ENCODE assay signal across 14 cellular contexts in genomic region chr4:2938906-2939305, GRCh38. TPM values are rescaled to one million over a fixed set of nuclear protein-coding genes. Genes with fewer than 3 reads are reported as not detected.
DNase-seq lines count a peak whose midpoint lies in the region; ATAC-seq and TF ChIP-seq lines count a peak whose summit lies in the region.
"Had no signal": no experiment of that assay in that cellular context is flagged by ENCODE, and none has a peak within 500 bp of the region (broad histone marks: within the 10 kb centered on the region; RNA-seq: fewer than 3 reads in every experiment).

No MANE protein-coding gene starts in this region.

- no peak for ATAC-seq in stimulated activated memory B cell treated with anti-CD40 and anti-IgM and Interleukin-4, amounts not matched to agents 10 μg/mL and 1 μg/mL and 100 μg/mL, for 72 hours
- ATAC-seq: A549, body of pancreas had no signal

- H3K36me3 Mint-ChIP-seq in activated CD4-positive, alpha-beta T cell treated with anti-CD3 and anti-CD28 coated beads, Interleukin-2, amount 10 ng/mL, durations not matched to agents 7 days and 5 days (ENCODE audit: low read depth) = peaks cover 40% of the 10 kb centered on the region
- H3K36me3 Mint-ChIP-seq in stimulated activated memory B cell treated with anti-CD40 and anti-IgM and Interleukin-4, amounts not matched to agents 10 μg/mL and 1 μg/mL and 100 μg/mL, for 72 hours = peaks cover 62% of the 10 kb centered on the region
- H3K36me3 Mint-ChIP-seq in progenitor cell of endocrine pancreas (ENCODE audit: insufficient read depth) = peaks cover 11% of the 10 kb centered on the region

- peaks cover 62% of the 10 kb centered on the region for H3K36me3 ChIP-seq in SK-N-MC (ENCODE audit: insufficient read depth, low read length)

- no peak overlapping the region for H3K9ac ChIP-seq in SK-N-MC (ENCODE audit: insufficient read length)

- TF ChIP-seq CTCF in coronary artery (IDR thresholded peaks at IDR 0.05) (no peak), progenitor cell of endocrine pancreas (IDR thresholded peaks at IDR 0.05; ENCODE audit: unreplicated experiment) (no peak)

- POLR2A ChIA-PET in activated CD4-positive, alpha-beta T cell treated with anti-CD3 and anti-CD28 coated beads, Interleukin-2, amount 10 ng/mL, durations not matched to agents 7 days and 5 days (lab: Charles Lee) = no interaction called here

- peak overlapping the region; percentile 5 for H3K27ac Mint-ChIP-seq in activated CD4-positive, alpha-beta T cell treated with anti-CD3 and anti-CD28 coated beads, Interleukin-2, amount 10 ng/mL, durations not matched to agents 7 days and 5 days
- H3K27ac Mint-ChIP-seq in stimulated activated memory B cell treated with anti-CD40 and anti-IgM and Interleukin-4, amounts not matched to agents 10 μg/mL and 1 μg/mL and 100 μg/mL, for 72 hours = peak overlapping the region; percentile 19
- no peak overlapping the region for H3K27ac Mint-ChIP-seq in progenitor cell of endocrine pancreas

- CTCF ChIA-PET in activated CD4-positive, alpha-beta T cell treated with anti-CD3 and anti-CD28 coated beads, Interleukin-2, amount 10 ng/mL, durations not matched to agents 7 days and 5 days (lab: Charles Lee) = interaction anchor here (0.8 to 6.5 kb wide), 4 partner anchors 9 to 175 kb away, joined by 3 to 30 read pairs (median 4); no protein-coding TSS in a partner anchor

- no peak for DNase-seq in activated CD4-positive, alpha-beta T cell treated with anti-CD3 and anti-CD28 coated beads, Interleukin-2, amount 10 ng/mL, durations not matched to agents 7 days and 5 days
- no peak for DNase-seq in activated CD4-positive, alpha-beta T cell treated with anti-CD3 and anti-CD28 coated beads, Interleukin-2, amount 50 U/mL, for 1 hour
- DNase-seq in SK-N-MC (ENCODE audit: low read depth, low spot score) (no peak), coronary artery (ENCODE audit: low spot score) (peak; percentile 64), NCI-H446 treated with DMSO at 0.1 percent for 48 hours (lab: John Stamatoyannopoulos, UW) (no peak), foreskin melanocyte (no peak), progenitor cell of endocrine pancreas (ENCODE audit: low spot score, unreplicated experiment) (no peak)
- DNase-seq: HFFc6, NCI-H345, PC-9, substantia nigra had no signal

- H3K4me3 ChIP-seq in SK-N-MC (no peak overlapping the region), coronary artery (no peak overlapping the region)
- H3K4me3 ChIP-seq: A549, body of pancreas, PC-9 had no signal

- H3K27ac ChIP-seq in SK-N-MC (peak overlapping the region; percentile 31; the same call in 1 of the 2 replicates), coronary artery (no peak overlapping the region)
- H3K27ac ChIP-seq: A549, body of pancreas had no signal

- no peak overlapping the region for H3K4me3 Mint-ChIP-seq in activated CD4-positive, alpha-beta T cell treated with anti-CD3 and anti-CD28 coated beads, Interleukin-2, amount 10 ng/mL, durations not matched to agents 7 days and 5 days
- H3K4me3 Mint-ChIP-seq in stimulated activated memory B cell treated with anti-CD40 and anti-IgM and Interleukin-4, amounts not matched to agents 10 μg/mL and 1 μg/mL and 100 μg/mL, for 72 hours = no peak overlapping the region
- H3K4me3 Mint-ChIP-seq in progenitor cell of endocrine pancreas (ENCODE audit: low read depth) = no peak overlapping the region
- H3K4me3 Mint-ChIP-seq: HFFc6 had no signal

- no peaks in the 10 kb centered on the region for H3K9me3 Mint-ChIP-seq in activated CD4-positive, alpha-beta T cell treated with anti-CD3 and anti-CD28 coated beads, Interleukin-2, amount 10 ng/mL, durations not matched to agents 7 days and 5 days
- no peaks in the 10 kb centered on the region for H3K9me3 Mint-ChIP-seq in stimulated activated memory B cell treated with anti-CD40 and anti-IgM and Interleukin-4, amounts not matched to agents 10 μg/mL and 1 μg/mL and 100 μg/mL, for 72 hours
- no peaks in the 10 kb centered on the region for H3K9me3 Mint-ChIP-seq in progenitor cell of endocrine pancreas (ENCODE audit: low read depth)
- H3K9me3 Mint-ChIP-seq: HFFc6 had no signal

- H3K9me3 ChIP-seq in SK-N-MC (ENCODE audit: low read depth, low read length) = no peaks in the 10 kb centered on the region
- H3K9me3 ChIP-seq: A549, body of pancreas had no signal

- H3K4me1 Mint-ChIP-seq in activated CD4-positive, alpha-beta T cell treated with anti-CD3 and anti-CD28 coated beads, Interleukin-2, amount 10 ng/mL, durations not matched to agents 7 days and 5 days = peaks cover 38% of the 10 kb centered on the region
- peaks cover 53% of the 10 kb centered on the region for H3K4me1 Mint-ChIP-seq in stimulated activated memory B cell treated with anti-CD40 and anti-IgM and Interleukin-4, amounts not matched to agents 10 μg/mL and 1 μg/mL and 100 μg/mL, for 72 hours
- peaks cover 8% of the 10 kb centered on the region for H3K4me1 Mint-ChIP-seq in progenitor cell of endocrine pancreas (ENCODE audit: low read depth)

- no peaks in the 10 kb centered on the region for H3K27me3 Mint-ChIP-seq in activated CD4-positive, alpha-beta T cell treated with anti-CD3 and anti-CD28 coated beads, Interleukin-2, amount 10 ng/mL, durations not matched to agents 7 days and 5 days
- no peaks in the 10 kb centered on the region for H3K27me3 Mint-ChIP-seq in stimulated activated memory B cell treated with anti-CD40 and anti-IgM and Interleukin-4, amounts not matched to agents 10 μg/mL and 1 μg/mL and 100 μg/mL, for 72 hours
- no peaks in the 10 kb centered on the region for H3K27me3 Mint-ChIP-seq in progenitor cell of endocrine pancreas

RNA-seq across cellular contexts. Expression of gene NOP14, which starts 24.3 kb away (rescaled TPM):
- total RNA-seq in activated CD4-positive, alpha-beta T cell treated with anti-CD3 and anti-CD28 coated beads, Interleukin-2, amount 10 ng/mL, durations not matched to agents 7 days and 5 days = 10 to 100 TPM; 49.1 to 50.7 TPM
- total RNA-seq in progenitor cell of endocrine pancreas = 31.5 and 33.4 TPM in 2 replicates

RNA-seq across cellular contexts. Expression of gene GRK4, which starts 24.5 kb away (rescaled TPM):
- total RNA-seq in activated CD4-positive, alpha-beta T cell treated with anti-CD3 and anti-CD28 coated beads, Interleukin-2, amount 10 ng/mL, durations not matched to agents 7 days and 5 days = 1 to 10 TPM; 2.5 to 5.2 TPM
- total RNA-seq in progenitor cell of endocrine pancreas = 14.9 and 16.2 TPM in 2 replicates
